In genomic region chr10:84390364-84390763, GRCh38 we compare ENCODE assay signal across 8 cellular contexts.
"Had no signal": no experiment of that assay in that cellular context is flagged by ENCODE, and none has a peak within 500 bp of the region (broad histone marks: within the 10 kb centered on the region; RNA-seq: fewer than 3 reads in every experiment).

No MANE protein-coding gene starts in this region.

- H3K4me3 ChIP-seq: GM23248, HAP-1 had no signal

- DNase-seq: GM23248, GOT3, H7, KBM-7 had no signal

- H3K27ac Mint-ChIP-seq: IgD-negative memory B cell had no signal

- H3K27me3 Mint-ChIP-seq: IgD-negative memory B cell had no signal

- H3K4me3 Mint-ChIP-seq: IgD-negative memory B cell had no signal

- H3K27ac ChIP-seq: GM23248 had no signal

- FAIRE-seq: HTR-8/SVneo had no signal

- ATAC-seq: HCT116 had no signal

- H3K9me3 ChIP-seq: HAP-1 had no signal
